Comparison of ENCODE assay signal across 8 cellular contexts in genomic region chr16:3611145-3611977, GRCh38. TPM values are rescaled to one million over a fixed set of nuclear protein-coding genes. Genes with fewer than 3 reads are reported as not detected.
DNase-seq lines count a peak whose midpoint lies in the region; ATAC-seq and TF ChIP-seq lines count a peak whose summit lies in the region.

Gene SLX4, minus strand, starts transcription at chr16:3611606. Its CDS starts 2,642 bp downstream, at chr16:3608964.

- H3K4me3 ChIP-seq in muscle layer of colon (ENCODE audit: low read depth in 1 of 2, low read length in 2 of 2), result peak within 1 kb of the TSS; percentile 86 to 96

- no peaks in the 10 kb centered on the region for H3K9me3 ChIP-seq in muscle layer of colon (ENCODE audit: low read length)

- ATAC-seq in GM21737 (IDR thresholded peaks at IDR 0.05; ENCODE audit: unreplicated experiment) (peak; percentile 84), esophagus mucosa (peak; percentile 96)

- no peaks in the 10 kb centered on the region for H3K36me3 ChIP-seq in muscle layer of colon (ENCODE audit: insufficient read depth, low read length)

- H3K27me3 ChIP-seq in muscle layer of colon (ENCODE audit: control insufficient read depth in 1 of 2, insufficient read depth in 2 of 2, low read length in 2 of 2), result no peaks in the 10 kb centered on the region

- H3K9ac ChIP-seq in muscle layer of colon (ENCODE audit: low read length), result peak within 1 kb of the TSS; percentile 97

- H3K27ac ChIP-seq in muscle layer of colon (ENCODE audit: low read depth, low read length), result peak within 1 kb of the TSS; percentile 74

- peaks cover 7% of the 10 kb centered on the region for H3K4me1 ChIP-seq in muscle layer of colon (ENCODE audit: insufficient read depth, low read length)

- DNase-seq in DMS53 (lab: John Stamatoyannopoulos, UW), result peak; percentile 94
- peak; percentile 74 for DNase-seq in KG1 (lab: John Stamatoyannopoulos, UW)
- peak; percentile 92 for DNase-seq in activated T-cell treated with anti-CD3 and anti-CD28 coated beads, Interleukin-2, amount 50 U/mL, for 1 hour
- DNase-seq in stimulated activated CD8-positive, alpha-beta memory T cell treated with anti-CD3 and anti-CD28 coated beads, Interleukin-4, amount 100 ng/mL, for 48 hours, result peak; percentile 90

TF ChIP-seq in PFSK-1, 5 proteins besides CTCF, POLR2A, EP300 and RAD21:
- peak; percentile 73; the same call in 1 of the 2 replicates for TF ChIP-seq POLR2AphosphoS5 (IDR thresholded peaks at IDR 0.05; ENCODE audit: low read depth, low read length)
- peak; percentile 9 for TF ChIP-seq FOXP2 (optimal IDR thresholded peaks at IDR 0.05; ENCODE audit: borderline replicate concordance, extremely low read depth, extremely low read length, insufficient read depth)
- no peak for TF ChIP-seq REST (IDR thresholded peaks at IDR 0.05; ENCODE audit: insufficient read depth in 1 of 2, low read depth in 2 of 2, low read length in 2 of 2)
- peak; percentile 73; the same call in 1 of the 2 replicates for TF ChIP-seq TAF1 (IDR thresholded peaks at IDR 0.05; ENCODE audit: borderline replicate concordance, insufficient read depth, low read length)
- peak; percentile 22; the same call in 1 of the 2 replicates for TF ChIP-seq SIN3A (IDR thresholded peaks at IDR 0.05; ENCODE audit: borderline replicate concordance, insufficient read depth, low read length)

RNA-seq across cellular contexts. Expression of gene SLX4, which starts in this region (rescaled TPM):
- polyA plus RNA-seq in PFSK-1 (2012; ENCODE audit: insufficient read length, low read depth), result 1.3 TPM
- total RNA-seq in esophagus mucosa, result 4.0 TPM

Comparison
In these comparisons a context has a peak if more than half of its experiments do, and no peak if none do; other contexts are left out.
1. Peak in every context shown above with its lines: DNase-seq, ATAC-seq, H3K4me3 ChIP-seq and H3K27ac ChIP-seq.